In the genomic region with DNA sequence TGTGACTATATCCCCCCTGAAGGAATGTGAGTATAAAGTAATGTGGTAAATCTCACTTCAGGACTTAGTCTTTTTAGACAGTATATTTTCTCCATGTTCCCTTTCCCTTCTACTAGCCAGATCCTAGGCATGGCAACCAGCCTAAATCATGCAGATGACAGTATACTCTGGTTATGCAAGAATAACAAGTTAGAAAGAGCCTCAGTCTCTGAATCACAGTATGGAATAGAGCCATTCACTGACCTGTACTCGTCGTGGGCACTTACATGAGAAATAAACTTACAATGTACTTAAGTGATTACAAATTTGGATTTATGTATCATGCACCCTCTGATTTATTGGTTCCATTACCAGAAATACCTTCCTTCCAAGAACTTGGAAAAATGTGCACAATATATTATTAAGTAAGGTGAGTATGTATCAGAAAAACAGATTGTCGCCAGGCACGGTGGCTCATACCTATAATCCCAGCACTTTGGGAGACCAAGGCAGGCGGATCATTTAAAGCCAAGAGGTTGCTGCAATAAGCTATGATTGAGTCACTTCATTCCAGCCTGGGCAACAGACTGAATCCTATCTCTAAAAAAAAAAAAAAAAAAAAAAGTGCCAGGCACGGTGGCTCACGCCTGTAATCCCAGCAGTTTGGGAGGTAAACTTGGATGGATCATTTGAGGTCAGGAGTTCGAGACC, we compare ENCODE assay signal across 17 cellular contexts. TPM values are rescaled to one million over a fixed set of nuclear protein-coding genes. Genes with fewer than 3 reads are reported as not detected.
DNase-seq lines count a peak whose midpoint lies in the region; ATAC-seq and TF ChIP-seq lines count a peak whose summit lies in the region.
"Had no signal": no experiment of that assay in that cellular context is flagged by ENCODE, and none has a peak within 500 bp of the region (broad histone marks: within the 10 kb centered on the region; RNA-seq: fewer than 3 reads in every experiment).

No MANE protein-coding gene starts in this region.

- ATAC-seq in esophagus mucosa (peak; percentile 99), psoas muscle (peak; percentile 76 to 90 (median 85)), HG03159 (IDR thresholded peaks at IDR 0.05; ENCODE audit: unreplicated experiment) (no peak), HG03520 (IDR thresholded peaks at IDR 0.05; ENCODE audit: unreplicated experiment) (no peak), GM21528 (IDR thresholded peaks at IDR 0.05; ENCODE audit: low FRiP score, unreplicated experiment) (no peak)
- ATAC-seq: stimulated activated memory B cell treated with anti-CD40 and anti-IgM and Interleukin-4, amounts not matched to agents 10 μg/mL and 1 μg/mL and 100 μg/mL, for 72 hours had no signal

- no peaks in the 10 kb centered on the region for H3K4me1 ChIP-seq in psoas muscle

- DNase-seq in Daoy (ENCODE audit: low read depth) (peak; percentile 22), NCI-H446 treated with DMSO at 0.1 percent for 48 hours (lab: John Stamatoyannopoulos, UW) (peak; percentile 42), psoas muscle (no peak), germinal center (ENCODE audit: low spot score) (no peak)
- DNase-seq: activated naive CD8-positive, alpha-beta T cell treated with anti-CD3 and anti-CD28 coated beads for 36 hours; CD4-positive, alpha-beta memory T cell; GF-D8; NCI-H1436; PC-9; stimulated activated CD4-positive, alpha-beta T cell treated with anti-CD3 and anti-CD28 coated beads, Interleukin-4, amount 100 ng/mL, for 4 hours; T-helper 1 cell had no signal

- H3K27me3 ChIP-seq in psoas muscle (ENCODE audit: insufficient read depth in 3 of 3, low read length in 2 of 3) = no peaks in the 10 kb centered on the region

- H3K36me3 ChIP-seq in psoas muscle (ENCODE audit: insufficient read depth in 1 of 2, low read depth in 1 of 2) = no peaks in the 10 kb centered on the region

- WGBS in psoas muscle, 3 donors = 78 to 80% (median 78%) methylated on average over 7 to 8 of the region's 8 CpGs

- intact Hi-C loops in psoas muscle (cut with DNase I) = no loop called here

- TF ChIP-seq CTCF in psoas muscle (IDR thresholded peaks at IDR 0.05) = no peak

- H3K9me3 ChIP-seq in psoas muscle = peaks cover 9% of the 10 kb centered on the region

- no peak overlapping the region for H3K27ac ChIP-seq in psoas muscle
- H3K27ac ChIP-seq: coronary artery, PC-9 had no signal

- H3K4me3 ChIP-seq in psoas muscle = no peak overlapping the region
- H3K4me3 ChIP-seq: coronary artery, PC-9 had no signal

RNA-seq across cellular contexts. Expression of a gene that starts 25.1 kb away (rescaled TPM):
- total RNA-seq in Daoy (2014; rRNA removed; shearing (Covaris generic)) = 6.1 and 9.7 TPM in 2 replicates
- total RNA-seq in esophagus mucosa = 7.6 TPM
- 10 to 100 TPM; 16.4 to 21.6 (median 18.6) TPM for total RNA-seq in psoas muscle
- polyA plus RNA-seq in psoas muscle = 10 to 100 TPM; 10.2 to 47.2 (median 12.8) TPM

Comparison
In these comparisons a context has a peak if more than half of its experiments do, and no peak if none do; other contexts are left out.
1. DNase-seq: peak in Daoy (single experiment) and NCI-H446 treated with DMSO at 0.1 percent for 48 hours (single experiment); none in psoas muscle (0 of 2) and germinal center (single experiment).
2. ATAC-seq: peak in esophagus mucosa (single experiment) and psoas muscle (4 of 4); none in HG03159 (single experiment), HG03520 (single experiment) and GM21528 (single experiment).